25 cellular contexts compared by ENCODE assay signal in genomic region chr15:29093065-29093435, GRCh38.
"Had no signal": no experiment of that assay in that cellular context is flagged by ENCODE, and none has a peak within 500 bp of the region (broad histone marks: within the 10 kb centered on the region; RNA-seq: fewer than 3 reads in every experiment).

No MANE protein-coding gene starts in this region.

- H3K9me3 Mint-ChIP-seq: activated CD4-positive, alpha-beta memory T cell treated with anti-CD3 and anti-CD28 coated beads, Interleukin-2, amount 10 ng/mL, durations not matched to agents 7 days and 5 days; activated CD4-positive, alpha-beta T cell treated with anti-CD3 and anti-CD28 coated beads, Interleukin-2, amount 10 ng/mL, durations not matched to agents 7 days and 5 days; activated naive CD4-positive, alpha-beta T cell treated with anti-CD3 and anti-CD28 coated beads, Interleukin-2, amount 10 ng/mL, durations not matched to agents 7 days and 5 days; activated naive CD8-positive, alpha-beta T cell treated with anti-CD3 and anti-CD28 coated beads, Interleukin-2, amount 50 U/mL, for 24 hours; activated T-cell treated with anti-CD3 and anti-CD28 coated beads, Interleukin-2, amount 50 U/mL, for 24 hours; mesothelial cell of epicardium; T-helper 1 cell treated with Interleukin-12 subunit alpha and Interleukin-12 subunit beta and Interleukin-4 antibody, amounts not matched to agents 30 μg/mL and 1 μg/mL, for 36 hours had no signal

- H3K36me3 ChIP-seq: breast epithelium, ovary, prostate gland, upper lobe of left lung, WERI-Rb-1 had no signal

- H3K9me3 ChIP-seq: breast epithelium, ovary, prostate gland, upper lobe of left lung had no signal

- H3K27ac Mint-ChIP-seq: activated CD4-positive, alpha-beta memory T cell treated with anti-CD3 and anti-CD28 coated beads, Interleukin-2, amount 10 ng/mL, durations not matched to agents 7 days and 5 days; activated CD4-positive, alpha-beta T cell treated with anti-CD3 and anti-CD28 coated beads, Interleukin-2, amount 10 ng/mL, durations not matched to agents 7 days and 5 days; activated naive CD4-positive, alpha-beta T cell treated with anti-CD3 and anti-CD28 coated beads, Interleukin-2, amount 10 ng/mL, durations not matched to agents 7 days and 5 days; activated naive CD8-positive, alpha-beta T cell treated with anti-CD3 and anti-CD28 coated beads, Interleukin-2, amount 50 U/mL, for 24 hours; activated T-cell treated with anti-CD3 and anti-CD28 coated beads, Interleukin-2, amount 50 U/mL, for 24 hours; mesothelial cell of epicardium; T-helper 1 cell treated with Interleukin-12 subunit alpha and Interleukin-12 subunit beta and Interleukin-4 antibody, amounts not matched to agents 30 μg/mL and 1 μg/mL, for 36 hours had no signal

- H3K4me3 ChIP-seq: breast epithelium, ovary, prostate gland, upper lobe of left lung had no signal

- H3K27me3 ChIP-seq: breast epithelium, ovary, upper lobe of left lung had no signal

- DNase-seq: activated CD4-positive, alpha-beta memory T cell treated with anti-CD3 and anti-CD28 coated beads, Interleukin-2, amount 10 ng/mL, durations not matched to agents 7 days and 5 days; activated CD4-positive, alpha-beta T cell treated with anti-CD3 and anti-CD28 coated beads, Interleukin-2, amount 10 ng/mL, durations not matched to agents 7 days and 5 days; activated CD4-positive, CD25-positive, alpha-beta regulatory T cell treated with anti-CD3 and anti-CD28 coated beads, Interleukin-2, amount 50 U/mL, for 72 hours; activated CD8-positive, alpha-beta memory T cell treated with anti-CD3 and anti-CD28 coated beads, Interleukin-2, amount 50 U/mL, for 48 hours; activated gamma-delta T cell; activated naive CD4-positive, alpha-beta T cell treated with anti-CD3 and anti-CD28 coated beads, Interleukin-2, amount 10 ng/mL, durations not matched to agents 7 days and 5 days; activated naive CD8-positive, alpha-beta T cell treated with anti-CD3 and anti-CD28 coated beads, Interleukin-2, amount 50 U/mL, for 24 hours; activated T-cell treated with anti-CD3 and anti-CD28 coated beads, Interleukin-2, amount 50 U/mL, for 24 hours; central memory CD4-positive, alpha-beta T cell; dermis blood vessel endothelial cell; effector CD8-positive, alpha-beta T cell; left cardiac atrium; left ventricle myocardium superior; mammary epithelial cell; naive B cell; ovary; stimulated activated naive CD8-positive, alpha-beta T cell treated with anti-CD3 and anti-CD28 coated beads, Interleukin-15, Interleukin-2, amounts not matched to agents 100 U/mL and 50 U/mL, for 24 hours; SW 1271; T1000; WERI-Rb-1 had no signal

- H3K36me3 Mint-ChIP-seq: naive B cell had no signal

- H3K4me1 ChIP-seq: breast epithelium, prostate gland, upper lobe of left lung had no signal

- H3K27me3 Mint-ChIP-seq: activated CD4-positive, alpha-beta memory T cell treated with anti-CD3 and anti-CD28 coated beads, Interleukin-2, amount 10 ng/mL, durations not matched to agents 7 days and 5 days; activated CD4-positive, alpha-beta T cell treated with anti-CD3 and anti-CD28 coated beads, Interleukin-2, amount 10 ng/mL, durations not matched to agents 7 days and 5 days; activated naive CD4-positive, alpha-beta T cell treated with anti-CD3 and anti-CD28 coated beads, Interleukin-2, amount 10 ng/mL, durations not matched to agents 7 days and 5 days; activated naive CD8-positive, alpha-beta T cell treated with anti-CD3 and anti-CD28 coated beads, Interleukin-2, amount 50 U/mL, for 24 hours; activated T-cell treated with anti-CD3 and anti-CD28 coated beads, Interleukin-2, amount 50 U/mL, for 24 hours had no signal

- H3K4me3 Mint-ChIP-seq: activated CD4-positive, alpha-beta memory T cell treated with anti-CD3 and anti-CD28 coated beads, Interleukin-2, amount 10 ng/mL, durations not matched to agents 7 days and 5 days; activated CD4-positive, alpha-beta T cell treated with anti-CD3 and anti-CD28 coated beads, Interleukin-2, amount 10 ng/mL, durations not matched to agents 7 days and 5 days; activated naive CD4-positive, alpha-beta T cell treated with anti-CD3 and anti-CD28 coated beads, Interleukin-2, amount 10 ng/mL, durations not matched to agents 7 days and 5 days; activated naive CD8-positive, alpha-beta T cell treated with anti-CD3 and anti-CD28 coated beads, Interleukin-2, amount 50 U/mL, for 24 hours; activated T-cell treated with anti-CD3 and anti-CD28 coated beads, Interleukin-2, amount 50 U/mL, for 24 hours; mesothelial cell of epicardium; naive B cell; T-helper 1 cell treated with Interleukin-12 subunit alpha and Interleukin-12 subunit beta and Interleukin-4 antibody, amounts not matched to agents 30 μg/mL and 1 μg/mL, for 36 hours had no signal

- H3K27ac ChIP-seq: breast epithelium, ovary, prostate gland, upper lobe of left lung, WERI-Rb-1 had no signal

- H3K4me1 Mint-ChIP-seq: mesothelial cell of epicardium had no signal

- ATAC-seq: activated naive CD8-positive, alpha-beta T cell treated with anti-CD3 and anti-CD28 coated beads, Interleukin-2, amount 50 U/mL, for 24 hours; left cardiac atrium; left ventricle myocardium superior; stimulated activated naive CD8-positive, alpha-beta T cell treated with anti-CD3 and anti-CD28 coated beads, Interleukin-15, Interleukin-2, amounts not matched to agents 100 U/mL and 50 U/mL, for 24 hours had no signal
